18 cellular contexts compared by ENCODE assay signal in genomic region chr12:11031307-11031706, GRCh38. TPM values are rescaled to one million over a fixed set of nuclear protein-coding genes. Genes with fewer than 3 reads are reported as not detected.
DNase-seq lines count a peak whose midpoint lies in the region; TF ChIP-seq lines count a peak whose summit lies in the region.
"Had no signal": no experiment of that assay in that cellular context is flagged by ENCODE, and none has a peak within 500 bp of the region (broad histone marks: within the 10 kb centered on the region; RNA-seq: fewer than 3 reads in every experiment).

Gene TAS2R31 (minus strand): TSS chr12:11031407. CDS start chr12:11031335, 72 bp downstream.

- no peak within 1 kb of the TSS for H2AFZ ChIP-seq in Karpas-422 (ENCODE audit: low read length)
- H2AFZ ChIP-seq in SK-N-SH (ENCODE audit: low read depth) = no peak within 1 kb of the TSS

- POLR2A ChIA-PET in SK-N-SH (lab: Yijun Ruan, JAX) = no interaction called here

- H3K27me3 ChIP-seq in Karpas-422 (ENCODE audit: low read length) = no peaks in the 10 kb centered on the region
- no peaks in the 10 kb centered on the region for H3K27me3 ChIP-seq in SK-N-SH (ENCODE audit: insufficient read depth)

- no peak within 1 kb of the TSS for H3K4me3 Mint-ChIP-seq in nephron progenitor cell
- H3K4me3 Mint-ChIP-seq: CD4-positive, alpha-beta T cell; HFFc6 had no signal

- no peak within 1 kb of the TSS for H3K4me2 ChIP-seq in Karpas-422 (ENCODE audit: low read depth, low read length, poor library complexity, severe bottlenecking)
- no peak within 1 kb of the TSS for H3K4me2 ChIP-seq in SK-N-SH
- H3K4me2 ChIP-seq: A549 had no signal

- no peaks in the 10 kb centered on the region for H3K27me3 Mint-ChIP-seq in nephron progenitor cell (ENCODE audit: low read depth, poor library complexity)
- H3K27me3 Mint-ChIP-seq: CD4-positive, alpha-beta T cell had no signal

- H3K27ac Mint-ChIP-seq in nephron progenitor cell = peak within 1 kb of the TSS; percentile 28
- H3K27ac Mint-ChIP-seq: CD4-positive, alpha-beta T cell; HFFc6 had no signal

- H3K9ac ChIP-seq in Karpas-422 (ENCODE audit: low read length) (no peak within 1 kb of the TSS), SK-N-SH (no peak within 1 kb of the TSS)

- no peak for DNase-seq in Karpas-422
- DNase-seq in nephron progenitor cell = no peak
- no peak for DNase-seq in ureter (ENCODE audit: low spot score)
- DNase-seq in COR-L47 (lab: John Stamatoyannopoulos, UW) = no peak
- DNase-seq in GM19238 (ENCODE audit: insufficient read length, low spot score) = no peak
- DNase-seq in SK-N-SH = no peak
- DNase-seq: AML-193; CD4-positive, alpha-beta T cell; DMS153; DMS79; GDM1; GOT3; H7; HFFc6 had no signal

- no peak for TF ChIP-seq EP300 in SK-N-SH (IDR thresholded peaks at IDR 0.05; ENCODE audit: borderline replicate concordance in 1 of 2, low read depth in 1 of 2, low read length in 1 of 2)

- no peak within 1 kb of the TSS for H3K27ac ChIP-seq in Karpas-422 (ENCODE audit: low read length)
- no peak within 1 kb of the TSS for H3K27ac ChIP-seq in temporal lobe (ENCODE audit: low read depth, low read length)
- H3K27ac ChIP-seq in SK-N-SH (ENCODE audit: low read depth in 2 of 2, low read length in 1 of 2) = no peak within 1 kb of the TSS
- H3K27ac ChIP-seq: 22Rv1, A549, C4-2B had no signal

- H3K9me3 Mint-ChIP-seq in nephron progenitor cell = no peaks in the 10 kb centered on the region
- H3K9me3 Mint-ChIP-seq: CD4-positive, alpha-beta T cell; HFFc6 had no signal

- no peaks in the 10 kb centered on the region for H3F3A ChIP-seq in SK-N-SH (replicated peaks; ENCODE audit: insufficient read depth)

- H3K9me2 ChIP-seq in Karpas-422 (replicated peaks; ENCODE audit: insufficient read depth, low read length) = no peaks in the 10 kb centered on the region
- H3K9me2 ChIP-seq in SK-N-SH = no peaks in the 10 kb centered on the region

- WGBS in SK-N-SH (ENCODE audit: low lambda C conversion rate) = 98% methylated on average over 6 of the region's 6 CpGs

- TF ChIP-seq CTCF in nephron progenitor cell (IDR thresholded peaks at IDR 0.05) (no peak), SK-N-SH (IDR thresholded peaks at IDR 0.05) (no peak)

- no peaks in the 10 kb centered on the region for H3K4me1 Mint-ChIP-seq in nephron progenitor cell

- H3K9me3 ChIP-seq in Karpas-422 (ENCODE audit: low read length) (no peaks in the 10 kb centered on the region), SK-N-SH (no peaks in the 10 kb centered on the region)
- H3K9me3 ChIP-seq: A549 had no signal

- H3K36me3 Mint-ChIP-seq in nephron progenitor cell (ENCODE audit: low read depth) = peaks cover 68% of the 10 kb centered on the region

- H4K20me1 ChIP-seq in Karpas-422 (ENCODE audit: insufficient read depth, low read depth, low read length) (no peaks in the 10 kb centered on the region), SK-N-SH (ENCODE audit: insufficient read depth) (no peaks in the 10 kb centered on the region)

- TF ChIP-seq RAD21 in SK-N-SH (IDR thresholded peaks at IDR 0.05; ENCODE audit: low read length) = no peak

- H3K36me3 ChIP-seq in Karpas-422 (ENCODE audit: insufficient read depth, low read length) = no peaks in the 10 kb centered on the region
- H3K36me3 ChIP-seq in SK-N-SH (replicated peaks in 1 of 2; ENCODE audit: control insufficient read depth in 1 of 2, insufficient read depth in 2 of 2, low read length in 1 of 2) = peaks cover 13 to 24% of the 10 kb centered on the region in 2 experiments

- CTCF ChIA-PET in SK-N-SH (lab: Yijun Ruan, JAX) = no interaction called here

- no peaks in the 10 kb centered on the region for H3K4me1 ChIP-seq in Karpas-422 (ENCODE audit: low read length)
- no peaks in the 10 kb centered on the region for H3K4me1 ChIP-seq in SK-N-SH (ENCODE audit: control insufficient read depth in 1 of 2, insufficient read depth in 2 of 2, low read depth in 1 of 2, low read length in 1 of 2)
- H3K4me1 ChIP-seq: A549 had no signal

- peaks cover 16% of the 10 kb centered on the region for H3K79me2 ChIP-seq in Karpas-422 (ENCODE audit: low read length)
- H3K79me2 ChIP-seq in SK-N-SH (ENCODE audit: insufficient read depth) = no peaks in the 10 kb centered on the region; the same call in 1 of the 2 replicates

- H3K4me3 ChIP-seq in Karpas-422 (ENCODE audit: low read length) (no peak within 1 kb of the TSS), SK-N-SH (ENCODE audit: low read depth in 2 of 2, low read length in 1 of 2) (no peak within 1 kb of the TSS)
- H3K4me3 ChIP-seq: A549 had no signal

TF ChIP-seq in SK-N-SH, 30 proteins besides CTCF, POLR2A, EP300 and RAD21:
- no peak for TF ChIP-seq YY1 (IDR thresholded peaks at IDR 0.05; ENCODE audit: low read depth)
- TF ChIP-seq MXI1 (IDR thresholded peaks at IDR 0.05; ENCODE audit: low read depth, low read length) = no peak
- no peak for TF ChIP-seq SIN3A (IDR thresholded peaks at IDR 0.05; ENCODE audit: borderline replicate concordance, low read depth, low read length)
- TF ChIP-seq FOXJ3 (CRISPR knock-in tag; IDR thresholded peaks at IDR 0.05) = no peak
- no peak for TF ChIP-seq POLR2AphosphoS5 (IDR thresholded peaks at IDR 0.05; ENCODE audit: low read depth, low read length)
- TF ChIP-seq FOXM1 (IDR thresholded peaks at IDR 0.05; ENCODE audit: low read depth) = no peak
- TF ChIP-seq JUND (IDR thresholded peaks at IDR 0.05) = no peak
- TF ChIP-seq RCOR1 (IDR thresholded peaks at IDR 0.05; ENCODE audit: low read length) = no peak
- no peak for TF ChIP-seq USF1 (IDR thresholded peaks at IDR 0.05; ENCODE audit: borderline replicate concordance, low read depth)

RNA-seq across cellular contexts. Expression of gene TAS2R31, which starts in this region (rescaled TPM):
- total RNA-seq in Karpas-422 (2014; rRNA removed; shearing (Covaris generic); ENCODE audit: low replicate concordance) = 9.5 and 18.0 TPM in 2 replicates
- total RNA-seq in temporal lobe (11.1 TPM), ureter (12.2 TPM)
- 0.16 and 0.39 TPM in 2 replicates for polyA plus RNA-seq in SK-N-SH (2012; rRNA removed)
- polyA plus RNA-seq in SK-N-SH (2012; cell fraction: cytosol; rRNA removed) = 0.14 and 0.30 TPM in 2 replicates
- polyA plus RNA-seq in SK-N-SH (2012; cell fraction: nucleus; rRNA removed) = 0.88 and 1.3 TPM in 2 replicates
